In the genomic region with DNA sequence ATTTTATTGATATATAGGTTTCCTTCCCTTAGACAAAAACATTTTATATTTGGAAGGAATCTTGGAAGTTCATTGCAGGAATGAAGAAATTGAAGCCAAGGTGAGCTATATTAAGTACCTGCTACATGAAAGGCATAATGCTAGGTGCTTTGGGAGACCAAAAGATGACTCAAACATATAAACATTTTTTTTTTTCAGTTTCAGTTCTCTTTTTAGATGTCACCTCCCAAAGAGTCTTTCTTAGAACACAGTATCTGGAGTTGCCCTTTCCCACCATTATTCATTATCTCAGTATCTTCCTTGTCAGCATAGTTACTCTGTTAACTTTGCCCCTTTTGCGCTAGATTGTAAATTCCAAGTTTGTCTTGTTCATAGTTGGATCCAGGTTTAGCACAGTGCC, we compare ENCODE assay signal across 9 cellular contexts. TPM values are rescaled to one million over a fixed set of nuclear protein-coding genes. Genes with fewer than 3 reads are reported as not detected.
DNase-seq lines count a peak whose midpoint lies in the region; ATAC-seq and TF ChIP-seq lines count a peak whose summit lies in the region.
"Had no signal": no experiment of that assay in that cellular context is flagged by ENCODE, and none has a peak within 500 bp of the region (broad histone marks: within the 10 kb centered on the region; RNA-seq: fewer than 3 reads in every experiment).

No MANE protein-coding gene starts in this region.

- no peaks in the 10 kb centered on the region for H4K20me1 ChIP-seq in BLaER1

- peaks cover 18% of the 10 kb centered on the region for H3K4me1 Mint-ChIP-seq in mesothelial cell of epicardium

- peak overlapping the region; percentile 95 for H3K4me3 Mint-ChIP-seq in mesothelial cell of epicardium

- no peaks in the 10 kb centered on the region for H3K9me3 Mint-ChIP-seq in mesothelial cell of epicardium

- intact Hi-C loops in ascending aorta (cut with DNase I), result loop anchor here (10.0 kb wide), 3 partner anchors 331 to 409 kb away; partner anchors contain the start of genes ISCA2 and NPC2

- ATAC-seq in GM19324 (IDR thresholded peaks at IDR 0.05; ENCODE audit: low FRiP score, unreplicated experiment) (no peak), esophagus mucosa (no peak), GM19395 (IDR thresholded peaks at IDR 0.05; ENCODE audit: unreplicated experiment) (no peak)

- H3K36me3 ChIP-seq in BLaER1 (peaks cover 3% of the 10 kb centered on the region; the same call in 1 of the 2 replicates), HUES64 (ENCODE audit: insufficient read depth, low read length) (peaks cover 2% of the 10 kb centered on the region), ascending aorta (no peaks in the 10 kb centered on the region)

- H3K27ac Mint-ChIP-seq in mesothelial cell of epicardium, result peak overlapping the region; percentile 98

- H3K36me3 Mint-ChIP-seq in mesothelial cell of epicardium, result no peaks in the 10 kb centered on the region

- TF ChIP-seq CTCF in ascending aorta (IDR thresholded peaks at IDR 0.05) (no peak), mesothelial cell of epicardium (IDR thresholded peaks at IDR 0.05; ENCODE audit: unreplicated experiment) (no peak)

- DNase-seq in ascending aorta (ENCODE audit: low spot score in 2 of 2) (no peak), mesothelial cell of epicardium (ENCODE audit: low spot score in 2 of 2, unreplicated experiment in 2 of 2) (no peak), cerebellum (ENCODE audit: low spot score) (no peak)
- DNase-seq: Right ventricle myocardium superior had no signal

- H3K9ac ChIP-seq in BLaER1, result peak overlapping the region; percentile 93; the same call in 1 of the 2 replicates
- peak overlapping the region; percentile 96; the same call in 1 of the 2 replicates for H3K9ac ChIP-seq in HUES64 (ENCODE audit: low read depth, low read length)

- H3K27ac ChIP-seq in BLaER1 (no peak overlapping the region), HUES64 (ENCODE audit: low read depth, low read length) (no peak overlapping the region), ascending aorta (no peak overlapping the region)

- WGBS in HUES64, result 100% methylated on average over 1 of the region's 1 CpG

- H3K4me1 ChIP-seq in BLaER1 (peaks cover 29% of the 10 kb centered on the region), HUES64 (ENCODE audit: insufficient read depth, low read length) (peaks cover 7% of the 10 kb centered on the region; the same call in 1 of the 2 replicates), ascending aorta (peaks cover 0 to 16% of the 10 kb centered on the region in 2 donors)

- H3K9me3 ChIP-seq in BLaER1 (no peaks in the 10 kb centered on the region), HUES64 (ENCODE audit: insufficient read depth, low read depth, low read length) (no peaks in the 10 kb centered on the region), ascending aorta (no peaks in the 10 kb centered on the region)

- H3K4me3 ChIP-seq in BLaER1, result peak overlapping the region; percentile 87
- peak overlapping the region; percentile 84 for H3K4me3 ChIP-seq in HUES64 (ENCODE audit: low read length)
- H3K4me3 ChIP-seq in ascending aorta, result peak overlapping the region; percentile 68 to 91

- H3K4me2 ChIP-seq in BLaER1, result peak overlapping the region; percentile 96

- H3K27me3 Mint-ChIP-seq in mesothelial cell of epicardium (ENCODE audit: low read depth), result no peaks in the 10 kb centered on the region

- no peaks in the 10 kb centered on the region for H3K27me3 ChIP-seq in BLaER1
- no peaks in the 10 kb centered on the region for H3K27me3 ChIP-seq in HUES64 (ENCODE audit: insufficient read depth, low read length)
- no peaks in the 10 kb centered on the region for H3K27me3 ChIP-seq in ascending aorta

RNA-seq across cellular contexts. Expression of gene LIN52, which starts 1.1 kb away (rescaled TPM):
- 7.5 TPM for polyA plus RNA-seq in HUES64 (2013, experiment 1 of 2)
- polyA plus RNA-seq in HUES64 (2013, experiment 2 of 2), result 9.1 TPM
- total RNA-seq in ascending aorta (1.1 TPM), mesothelial cell of epicardium (11.4 to 12.4 TPM (median 12.1 TPM) in 3 replicates), cerebellum (17.0 TPM), esophagus mucosa (3.5 TPM)

RNA-seq across cellular contexts. Expression of gene ALDH6A1, which starts 1.6 kb away (rescaled TPM):
- polyA plus RNA-seq in HUES64 (2013, experiment 1 of 2), result 11.5 TPM
- polyA plus RNA-seq in HUES64 (2013, experiment 2 of 2), result 12.9 TPM
- 4.9 TPM for total RNA-seq in ascending aorta
- total RNA-seq in mesothelial cell of epicardium, result 16.8 to 17.2 TPM (median 17.2 TPM) in 3 replicates
- 50.2 TPM for total RNA-seq in cerebellum
- total RNA-seq in esophagus mucosa, result 17.0 TPM
